ENCODE assay signal across 22 cellular contexts in the genomic region with DNA sequence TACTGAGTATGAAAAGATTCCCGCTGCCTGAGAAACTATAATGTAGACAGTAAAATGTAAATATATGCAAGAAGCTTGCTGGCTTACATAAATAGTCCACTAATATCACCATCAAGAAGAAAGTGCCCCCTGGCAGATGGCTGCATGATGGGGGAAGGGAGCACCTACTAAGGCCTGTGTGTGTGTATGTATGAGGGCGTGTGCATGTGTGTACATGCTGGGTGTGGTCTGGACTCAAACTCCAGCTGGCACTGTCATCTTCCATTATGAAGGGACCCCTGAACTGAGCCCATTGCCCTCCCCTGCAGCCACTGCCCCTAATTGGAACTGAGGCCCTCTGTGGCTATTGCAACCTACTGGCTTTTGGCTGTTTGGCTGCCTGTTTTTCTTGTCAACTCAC. TPM values are rescaled to one million over a fixed set of nuclear protein-coding genes. Genes with fewer than 3 reads are reported as not detected.
DNase-seq lines count a peak whose midpoint lies in the region; ATAC-seq and TF ChIP-seq lines count a peak whose summit lies in the region.
"Had no signal": no experiment of that assay in that cellular context is flagged by ENCODE, and none has a peak within 500 bp of the region (broad histone marks: within the 10 kb centered on the region; RNA-seq: fewer than 3 reads in every experiment).

No MANE protein-coding gene starts in this region.

- H3K4me1 ChIP-seq in endodermal cell (ENCODE audit: control insufficient read depth, insufficient read depth, low read length) (no peaks in the 10 kb centered on the region), neural progenitor cell (peaks cover 4% of the 10 kb centered on the region)
- H3K4me1 ChIP-seq: SJCRH30 had no signal

- TF ChIP-seq CTCF in endodermal cell (conservative IDR thresholded peaks at IDR 0.05) (no peak), neural progenitor cell (IDR thresholded peaks at IDR 0.05) (no peak)

- H3K9me3 ChIP-seq in endodermal cell (ENCODE audit: control insufficient read depth, low read length): no peaks in the 10 kb centered on the region
- no peaks in the 10 kb centered on the region for H3K9me3 ChIP-seq in neural progenitor cell (ENCODE audit: low read depth)
- H3K9me3 ChIP-seq: SJCRH30 had no signal

- peaks cover 17% of the 10 kb centered on the region for H3K36me3 Mint-ChIP-seq in endodermal cell (ENCODE audit: low read depth)
- peaks cover 1% of the 10 kb centered on the region for H3K36me3 Mint-ChIP-seq in neural progenitor cell

- H3K9ac ChIP-seq in endodermal cell (ENCODE audit: extremely low read depth, low read length, poor library complexity, severe bottlenecking) (no peak overlapping the region), neural progenitor cell (no peak overlapping the region)

- ATAC-seq in GM18907 (IDR thresholded peaks at IDR 0.05; ENCODE audit: unreplicated experiment) (no peak), HG02852 (IDR thresholded peaks at IDR 0.05; ENCODE audit: unreplicated experiment) (no peak)
- ATAC-seq: GM12878 had no signal

- peak; percentile 44 to 54 for DNase-seq in NCI-H526 (lab: John Stamatoyannopoulos, UW)
- no peak for DNase-seq in NCI-H526 treated with DMSO at 0.1 percent for 48 hours (lab: John Stamatoyannopoulos, UW)
- DNase-seq in DMS 273 treated with DMSO at 0.1 percent for 48 hours (lab: John Stamatoyannopoulos, UW): peak; percentile 37
- no peak for DNase-seq in endodermal cell
- DNase-seq in neural progenitor cell (ENCODE audit: low spot score): no peak
- no peak for DNase-seq in T1000 (lab: John Stamatoyannopoulos, UW)
- DNase-seq: Calu3; CD4-positive, alpha-beta T cell; GDM1; HFFc6; NCI-H1105 treated with DMSO at 0.1 percent for 48 hours; NCI-H1694 treated with DMSO at 0.1 percent for 48 hours; NCI-H2107; NCI-H2227 treated with DMSO at 0.1 percent for 48 hours; RPMI8226; SJCRH30 had no signal

- H3K4me3 ChIP-seq in endodermal cell (ENCODE audit: low read length) (no peak overlapping the region), neural progenitor cell (no peak overlapping the region)
- H3K4me3 ChIP-seq: GM12878, SJCRH30 had no signal

- H3K27ac Mint-ChIP-seq in endodermal cell (no peak overlapping the region), neural progenitor cell (peak overlapping the region; percentile 84)
- H3K27ac Mint-ChIP-seq: B cell; CD4-positive, alpha-beta T cell; HFFc6 had no signal

- no peaks in the 10 kb centered on the region for H4K20me1 ChIP-seq in neural progenitor cell (ENCODE audit: low read depth)

- WGBS in endodermal cell (ENCODE audit: insufficient coverage in 1 of 2, insufficient read length in 1 of 2), 2 experiments: 83% methylated on average over 1 of the region's 2 CpGs; no CpG with 5 or more reads in 1 of the 2 experiments

- H3K36me3 ChIP-seq in endodermal cell (ENCODE audit: control insufficient read depth, insufficient read depth, low read length): no peaks in the 10 kb centered on the region
- H3K36me3 ChIP-seq in neural progenitor cell: no peaks in the 10 kb centered on the region
- H3K36me3 ChIP-seq: SJCRH30 had no signal

- no peaks in the 10 kb centered on the region for H3K27me3 ChIP-seq in endodermal cell (ENCODE audit: control insufficient read depth, insufficient read depth, low read length, poor library complexity, severe bottlenecking)
- no peaks in the 10 kb centered on the region for H3K27me3 ChIP-seq in neural progenitor cell
- H3K27me3 ChIP-seq: SJCRH30 had no signal

- H3F3A ChIP-seq in neural progenitor cell (ENCODE audit: low read depth): no peaks in the 10 kb centered on the region

- H3K4me1 Mint-ChIP-seq in endodermal cell (peaks cover 4% of the 10 kb centered on the region), neural progenitor cell (peaks cover 27% of the 10 kb centered on the region)
- H3K4me1 Mint-ChIP-seq: B cell, IgD-negative memory B cell had no signal

- H3K4me2 ChIP-seq in neural progenitor cell: no peak overlapping the region

- H3K4me3 Mint-ChIP-seq in endodermal cell (no peak overlapping the region), neural progenitor cell (no peak overlapping the region)
- H3K4me3 Mint-ChIP-seq: B cell; CD4-positive, alpha-beta T cell; HFFc6; IgD-negative memory B cell had no signal

- H3K9me3 Mint-ChIP-seq in endodermal cell: no peaks in the 10 kb centered on the region
- no peaks in the 10 kb centered on the region for H3K9me3 Mint-ChIP-seq in neural progenitor cell
- H3K9me3 Mint-ChIP-seq: CD4-positive, alpha-beta T cell; HFFc6; IgD-negative memory B cell had no signal

- no peak overlapping the region for H2AFZ ChIP-seq in neural progenitor cell (replicated peaks)

- no peaks in the 10 kb centered on the region for H3K79me2 ChIP-seq in neural progenitor cell (ENCODE audit: low read depth)

- H3K27ac ChIP-seq in endodermal cell (ENCODE audit: low read depth, low read length) (peak overlapping the region; percentile 96), neural progenitor cell (no peak overlapping the region)
- H3K27ac ChIP-seq: 22Rv1, SJCRH30 had no signal

- H3K27me3 Mint-ChIP-seq in endodermal cell (ENCODE audit: insufficient read depth) (no peaks in the 10 kb centered on the region), neural progenitor cell (ENCODE audit: insufficient read depth, low read depth) (no peaks in the 10 kb centered on the region)
- H3K27me3 Mint-ChIP-seq: B cell; CD4-positive, alpha-beta T cell; IgD-negative memory B cell had no signal

RNA-seq across cellular contexts. Expression of a gene that starts 56.1 kb away (rescaled TPM):
- total RNA-seq in endodermal cell (10 to 100 TPM; 39.3 to 51.0 TPM), neural progenitor cell (ENCODE audit: low replicate concordance) (71.7 and 121 TPM in 2 replicates)
- 33.0 TPM for polyA plus RNA-seq in endodermal cell (2013, experiment 1 of 2)
- polyA plus RNA-seq in endodermal cell (2013, experiment 2 of 2): 35.2 TPM

Comparison
In these comparisons a context has a peak if more than half of its experiments do, and no peak if none do; other contexts are left out.
1. DNase-seq: peak in NCI-H526 (2 of 2) and DMS 273 treated with DMSO at 0.1 percent for 48 hours (single experiment); none in NCI-H526 treated with DMSO at 0.1 percent for 48 hours (single experiment), endodermal cell (single experiment), neural progenitor cell (single experiment) and T1000 (single experiment).